1 cellular context compared by ENCODE assay signal in the genomic region with DNA sequence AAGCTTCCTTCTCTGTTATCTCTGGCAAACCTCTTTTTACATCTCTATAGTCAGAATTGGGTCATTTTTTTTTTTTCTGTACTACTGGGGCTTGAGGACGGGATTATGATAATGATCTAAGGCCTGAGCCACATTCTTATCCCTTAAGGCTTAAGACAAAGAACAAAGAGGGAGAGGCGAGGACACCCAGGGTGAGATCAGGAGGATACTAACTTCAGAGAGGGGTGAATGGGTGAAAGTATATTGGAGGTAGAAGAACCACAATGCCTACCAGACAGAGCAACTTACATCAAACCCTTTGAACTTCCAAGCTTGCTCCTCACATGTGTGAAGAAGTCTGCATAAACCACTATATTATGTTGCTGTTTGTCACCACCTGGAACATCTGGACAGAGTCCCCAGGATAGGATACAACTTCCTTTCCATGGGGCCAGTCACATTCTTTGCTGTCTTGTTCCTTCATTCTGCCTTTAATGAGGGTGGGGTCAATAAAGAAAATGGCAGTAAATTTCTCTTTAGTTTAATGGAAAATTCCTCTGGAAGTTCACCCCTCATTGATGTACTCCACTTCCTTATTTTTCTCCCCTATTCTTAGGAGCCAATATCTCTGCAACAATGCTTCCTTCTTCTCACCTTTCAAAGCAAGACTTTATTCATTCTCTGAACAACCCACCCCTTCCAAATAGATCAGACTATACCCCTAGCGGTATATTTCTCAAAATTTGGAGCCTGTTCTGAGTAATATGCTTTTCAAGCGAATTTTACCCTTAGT.
TF ChIP-seq lines count a peak whose summit lies in the region.

No MANE protein-coding gene starts in this region.

TF ChIP-seq in GM23338, 12 proteins besides CTCF, POLR2A, EP300 and RAD21:
- TF ChIP-seq, protein P1, sequence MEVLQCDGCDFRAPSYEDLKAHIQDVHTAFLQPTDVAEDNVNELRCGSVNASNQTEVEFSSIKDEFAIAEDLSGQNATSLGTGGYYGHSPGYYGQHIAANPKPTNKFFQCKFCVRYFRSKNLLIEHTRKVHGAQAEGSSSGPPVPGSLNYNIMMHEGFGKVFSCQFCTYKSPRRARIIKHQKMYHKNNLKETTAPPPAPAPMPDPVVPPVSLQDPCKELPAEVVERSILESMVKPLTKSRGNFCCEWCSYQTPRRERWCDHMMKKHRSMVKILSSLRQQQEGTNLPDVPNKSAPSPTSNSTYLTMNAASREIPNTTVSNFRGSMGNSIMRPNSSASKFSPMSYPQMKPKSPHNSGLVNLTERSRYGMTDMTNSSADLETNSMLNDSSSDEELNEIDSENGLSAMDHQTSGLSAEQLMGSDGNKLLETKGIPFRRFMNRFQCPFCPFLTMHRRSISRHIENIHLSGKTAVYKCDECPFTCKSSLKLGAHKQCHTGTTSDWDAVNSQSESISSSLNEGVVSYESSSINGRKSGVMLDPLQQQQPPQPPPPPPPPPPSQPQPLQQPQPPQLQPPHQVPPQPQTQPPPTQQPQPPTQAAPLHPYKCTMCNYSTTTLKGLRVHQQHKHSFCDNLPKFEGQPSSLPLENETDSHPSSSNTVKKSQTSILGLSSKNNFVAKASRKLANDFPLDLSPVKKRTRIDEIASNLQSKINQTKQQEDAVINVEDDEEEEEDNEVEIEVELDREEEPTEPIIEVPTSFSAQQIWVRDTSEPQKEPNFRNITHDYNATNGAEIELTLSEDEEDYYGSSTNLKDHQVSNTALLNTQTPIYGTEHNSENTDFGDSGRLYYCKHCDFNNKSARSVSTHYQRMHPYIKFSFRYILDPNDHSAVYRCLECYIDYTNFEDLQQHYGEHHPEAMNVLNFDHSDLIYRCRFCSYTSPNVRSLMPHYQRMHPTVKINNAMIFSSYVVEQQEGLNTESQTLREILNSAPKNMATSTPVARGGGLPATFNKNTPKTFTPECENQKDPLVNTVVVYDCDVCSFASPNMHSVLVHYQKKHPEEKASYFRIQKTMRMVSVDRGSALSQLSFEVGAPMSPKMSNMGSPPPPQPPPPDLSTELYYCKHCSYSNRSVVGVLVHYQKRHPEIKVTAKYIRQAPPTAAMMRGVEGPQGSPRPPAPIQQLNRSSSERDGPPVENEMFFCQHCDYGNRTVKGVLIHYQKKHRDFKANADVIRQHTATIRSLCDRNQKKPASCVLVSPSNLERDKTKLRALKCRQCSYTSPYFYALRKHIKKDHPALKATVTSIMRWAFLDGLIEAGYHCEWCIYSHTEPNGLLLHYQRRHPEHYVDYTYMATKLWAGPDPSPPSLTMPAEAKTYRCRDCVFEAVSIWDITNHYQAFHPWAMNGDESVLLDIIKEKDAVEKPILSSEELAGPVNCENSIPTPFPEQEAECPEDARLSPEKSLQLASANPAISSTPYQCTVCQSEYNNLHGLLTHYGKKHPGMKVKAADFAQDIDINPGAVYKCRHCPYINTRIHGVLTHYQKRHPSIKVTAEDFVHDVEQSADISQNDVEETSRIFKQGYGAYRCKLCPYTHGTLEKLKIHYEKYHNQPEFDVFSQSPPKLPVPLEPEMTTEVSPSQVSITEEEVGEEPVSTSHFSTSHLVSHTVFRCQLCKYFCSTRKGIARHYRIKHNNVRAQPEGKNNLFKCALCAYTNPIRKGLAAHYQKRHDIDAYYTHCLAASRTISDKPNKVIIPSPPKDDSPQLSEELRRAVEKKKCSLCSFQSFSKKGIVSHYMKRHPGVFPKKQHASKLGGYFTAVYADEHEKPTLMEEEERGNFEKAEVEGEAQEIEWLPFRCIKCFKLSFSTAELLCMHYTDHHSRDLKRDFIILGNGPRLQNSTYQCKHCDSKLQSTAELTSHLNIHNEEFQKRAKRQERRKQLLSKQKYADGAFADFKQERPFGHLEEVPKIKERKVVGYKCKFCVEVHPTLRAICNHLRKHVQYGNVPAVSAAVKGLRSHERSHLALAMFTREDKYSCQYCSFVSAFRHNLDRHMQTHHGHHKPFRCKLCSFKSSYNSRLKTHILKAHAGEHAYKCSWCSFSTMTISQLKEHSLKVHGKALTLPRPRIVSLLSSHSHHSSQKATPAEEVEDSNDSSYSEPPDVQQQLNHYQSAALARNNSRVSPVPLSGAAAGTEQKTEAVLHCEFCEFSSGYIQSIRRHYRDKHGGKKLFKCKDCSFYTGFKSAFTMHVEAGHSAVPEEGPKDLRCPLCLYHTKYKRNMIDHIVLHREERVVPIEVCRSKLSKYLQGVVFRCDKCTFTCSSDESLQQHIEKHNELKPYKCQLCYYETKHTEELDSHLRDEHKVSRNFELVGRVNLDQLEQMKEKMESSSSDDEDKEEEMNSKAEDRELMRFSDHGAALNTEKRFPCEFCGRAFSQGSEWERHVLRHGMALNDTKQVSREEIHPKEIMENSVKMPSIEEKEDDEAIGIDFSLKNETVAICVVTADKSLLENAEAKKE (CRISPR knock-in tag; IDR thresholded peaks at IDR 0.05): no peak
- TF ChIP-seq NANOG (IDR thresholded peaks at IDR 0.05; ENCODE audit: borderline replicate concordance): no peak
- TF ChIP-seq, protein P2, sequence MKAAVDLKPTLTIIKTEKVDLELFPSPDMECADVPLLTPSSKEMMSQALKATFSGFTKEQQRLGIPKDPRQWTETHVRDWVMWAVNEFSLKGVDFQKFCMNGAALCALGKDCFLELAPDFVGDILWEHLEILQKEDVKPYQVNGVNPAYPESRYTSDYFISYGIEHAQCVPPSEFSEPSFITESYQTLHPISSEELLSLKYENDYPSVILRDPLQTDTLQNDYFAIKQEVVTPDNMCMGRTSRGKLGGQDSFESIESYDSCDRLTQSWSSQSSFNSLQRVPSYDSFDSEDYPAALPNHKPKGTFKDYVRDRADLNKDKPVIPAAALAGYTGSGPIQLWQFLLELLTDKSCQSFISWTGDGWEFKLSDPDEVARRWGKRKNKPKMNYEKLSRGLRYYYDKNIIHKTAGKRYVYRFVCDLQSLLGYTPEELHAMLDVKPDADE (IDR thresholded peaks at IDR 0.05): no peak
- TF ChIP-seq JUNB (IDR thresholded peaks at IDR 0.05; ENCODE audit: unreplicated experiment): no peak
